Comparison of ENCODE assay signal across 11 cellular contexts in genomic region chr3:127655641-127656040, GRCh38. TPM values are rescaled to one million over a fixed set of nuclear protein-coding genes. Genes with fewer than 3 reads are reported as not detected.
DNase-seq lines count a peak whose midpoint lies in the region; ATAC-seq and TF ChIP-seq lines count a peak whose summit lies in the region.
"Had no signal": no experiment of that assay in that cellular context is flagged by ENCODE, and none has a peak within 500 bp of the region (broad histone marks: within the 10 kb centered on the region; RNA-seq: fewer than 3 reads in every experiment).

No MANE protein-coding gene starts in this region.

- no peak overlapping the region for H3K9ac ChIP-seq in endodermal cell (ENCODE audit: extremely low read depth, low read length, poor library complexity, severe bottlenecking)

- no peaks in the 10 kb centered on the region for H3K27me3 Mint-ChIP-seq in endodermal cell (ENCODE audit: insufficient read depth)
- H3K27me3 Mint-ChIP-seq in osteocyte (ENCODE audit: unreplicated experiment) = no peaks in the 10 kb centered on the region

- no peaks in the 10 kb centered on the region for H3K36me3 ChIP-seq in endodermal cell (ENCODE audit: control insufficient read depth, insufficient read depth, low read length)
- H3K36me3 ChIP-seq: transverse colon had no signal

- TF ChIP-seq CTCF in endodermal cell (conservative IDR thresholded peaks at IDR 0.05) (no peak), osteocyte (IDR thresholded peaks at IDR 0.05) (no peak), omental fat pad (IDR thresholded peaks at IDR 0.05) (no peak)

- H3K27me3 ChIP-seq in endodermal cell (ENCODE audit: control insufficient read depth, insufficient read depth, low read length, poor library complexity, severe bottlenecking) = no peaks in the 10 kb centered on the region
- H3K27me3 ChIP-seq: transverse colon had no signal

- H3K4me1 ChIP-seq in endodermal cell (ENCODE audit: control insufficient read depth, insufficient read depth, low read length) = no peaks in the 10 kb centered on the region
- H3K4me1 ChIP-seq: transverse colon had no signal

- no peak overlapping the region for H3K4me3 Mint-ChIP-seq in endodermal cell
- H3K4me3 Mint-ChIP-seq in osteocyte (ENCODE audit: unreplicated experiment) = no peak overlapping the region

- 85 to 88% methylated on average over 2 to 3 of the region's 3 CpGs for WGBS in endodermal cell (ENCODE audit: insufficient coverage in 1 of 2, insufficient read length in 1 of 2), 2 experiments

- H3K27ac Mint-ChIP-seq in endodermal cell (peak overlapping the region; percentile 17), osteocyte (ENCODE audit: unreplicated experiment) (peak overlapping the region; percentile 87)

- peak; percentile 35 for DNase-seq in COLO829 (ENCODE audit: low spot score)
- DNase-seq in NCI-H226 = peak; percentile 35
- no peak for DNase-seq in endodermal cell
- no peak for DNase-seq in osteocyte (ENCODE audit: extremely low spot score, unreplicated experiment)
- no peak for DNase-seq in ureter (ENCODE audit: low spot score)
- no peak for DNase-seq in omental fat pad (ENCODE audit: low spot score)
- DNase-seq: head of caudate nucleus, transverse colon had no signal

- H3K4me1 Mint-ChIP-seq in endodermal cell (no peaks in the 10 kb centered on the region), osteocyte (ENCODE audit: unreplicated experiment) (peaks cover 63% of the 10 kb centered on the region)

- H3K9me3 ChIP-seq in endodermal cell (ENCODE audit: control insufficient read depth, low read length) = no peaks in the 10 kb centered on the region
- H3K9me3 ChIP-seq: transverse colon had no signal

- no peaks in the 10 kb centered on the region for H3K36me3 Mint-ChIP-seq in endodermal cell (ENCODE audit: low read depth)
- no peaks in the 10 kb centered on the region for H3K36me3 Mint-ChIP-seq in osteocyte (ENCODE audit: unreplicated experiment)

- H3K4me3 ChIP-seq in endodermal cell (ENCODE audit: low read length) = no peak overlapping the region
- H3K4me3 ChIP-seq: transverse colon had no signal

- no peak for ATAC-seq in HG02571 (IDR thresholded peaks at IDR 0.05; ENCODE audit: unreplicated experiment)
- no peak for ATAC-seq in HG02642 (IDR thresholded peaks at IDR 0.05; ENCODE audit: poor library complexity, unreplicated experiment)
- no peak for ATAC-seq in omental fat pad (ENCODE audit: low FRiP score)

- no peaks in the 10 kb centered on the region for H3K9me3 Mint-ChIP-seq in endodermal cell
- H3K9me3 Mint-ChIP-seq in osteocyte (ENCODE audit: unreplicated experiment) = no peaks in the 10 kb centered on the region

- no peak overlapping the region for H3K27ac ChIP-seq in endodermal cell (ENCODE audit: low read depth, low read length)
- H3K27ac ChIP-seq: VCaP had no signal

RNA-seq across cellular contexts. Expression of gene ABTB1, which starts 17.1 kb away (rescaled TPM):
- total RNA-seq in endodermal cell (10 to 100 TPM; 10.7 to 14.4 TPM), osteocyte (69.8 and 73.4 TPM in 2 replicates), ureter (20.7 TPM), omental fat pad (100 to 1,000 TPM in 1 of 4 donors, 10 to 100 TPM in 3; 19.5 to 114 (median 28.7) TPM)
- polyA plus RNA-seq in endodermal cell (2013, experiment 1 of 2) = 8.1 TPM
- polyA plus RNA-seq in endodermal cell (2013, experiment 2 of 2) = 6.5 TPM

RNA-seq across cellular contexts. Expression of gene PODXL2, which starts 26.7 kb away (rescaled TPM):
- total RNA-seq in endodermal cell (10 to 100 TPM; 11.8 to 16.5 TPM), osteocyte (5.7 and 5.9 TPM in 2 replicates), ureter (15.9 TPM), omental fat pad (1 to 10 TPM; 1.7 to 6.3 (median 2.9) TPM)
- 49.2 TPM for polyA plus RNA-seq in endodermal cell (2013, experiment 1 of 2)
- polyA plus RNA-seq in endodermal cell (2013, experiment 2 of 2) = 46.8 TPM

RNA-seq across cellular contexts. Expression of gene MCM2, which starts 57.4 kb away (rescaled TPM):
- total RNA-seq in endodermal cell (10 to 100 TPM; 91.5 to 95.9 TPM), osteocyte (19.2 and 20.4 TPM in 2 replicates), ureter (12.2 TPM), omental fat pad (10 to 100 TPM in 1 of 4 donors, 1 to 10 TPM in 3; 2.7 to 10.4 (median 5.9) TPM)
- polyA plus RNA-seq in endodermal cell (2013, experiment 1 of 2) = 106 TPM
- 92.1 TPM for polyA plus RNA-seq in endodermal cell (2013, experiment 2 of 2)

Comparison
In these comparisons a context has a peak if more than half of its experiments do, and no peak if none do; other contexts are left out.
1. DNase-seq: peak in COLO829 (single experiment) and NCI-H226 (single experiment); none in endodermal cell (single experiment), osteocyte (single experiment), ureter (single experiment) and omental fat pad (single experiment).